Comparison of ENCODE assay signal across 1 cellular context in genomic region chr11:72239849-72240460, GRCh38.
TF ChIP-seq lines count a peak whose summit lies in the region.

No MANE protein-coding gene starts in this region.

TF ChIP-seq in WTC11, 78 proteins besides CTCF, POLR2A, EP300 and RAD21 (continued from another document and continues in another):
- TF ChIP-seq STAT6 (CRISPR knock-in tag; conservative IDR thresholded peaks at IDR 0.05; ENCODE audit: low read depth), result no peak
- TF ChIP-seq, protein P1, sequence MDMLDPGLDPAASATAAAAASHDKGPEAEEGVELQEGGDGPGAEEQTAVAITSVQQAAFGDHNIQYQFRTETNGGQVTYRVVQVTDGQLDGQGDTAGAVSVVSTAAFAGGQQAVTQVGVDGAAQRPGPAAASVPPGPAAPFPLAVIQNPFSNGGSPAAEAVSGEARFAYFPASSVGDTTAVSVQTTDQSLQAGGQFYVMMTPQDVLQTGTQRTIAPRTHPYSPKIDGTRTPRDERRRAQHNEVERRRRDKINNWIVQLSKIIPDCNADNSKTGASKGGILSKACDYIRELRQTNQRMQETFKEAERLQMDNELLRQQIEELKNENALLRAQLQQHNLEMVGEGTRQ (CRISPR knock-in tag; IDR thresholded peaks at IDR 0.05), result no peak
- TF ChIP-seq NR3C1 (CRISPR knock-in tag; conservative IDR thresholded peaks at IDR 0.05; ENCODE audit: low read depth), result no peak
- TF ChIP-seq TP53 (CRISPR knock-in tag; IDR thresholded peaks at IDR 0.05), result no peak
- TF ChIP-seq, protein P2, sequence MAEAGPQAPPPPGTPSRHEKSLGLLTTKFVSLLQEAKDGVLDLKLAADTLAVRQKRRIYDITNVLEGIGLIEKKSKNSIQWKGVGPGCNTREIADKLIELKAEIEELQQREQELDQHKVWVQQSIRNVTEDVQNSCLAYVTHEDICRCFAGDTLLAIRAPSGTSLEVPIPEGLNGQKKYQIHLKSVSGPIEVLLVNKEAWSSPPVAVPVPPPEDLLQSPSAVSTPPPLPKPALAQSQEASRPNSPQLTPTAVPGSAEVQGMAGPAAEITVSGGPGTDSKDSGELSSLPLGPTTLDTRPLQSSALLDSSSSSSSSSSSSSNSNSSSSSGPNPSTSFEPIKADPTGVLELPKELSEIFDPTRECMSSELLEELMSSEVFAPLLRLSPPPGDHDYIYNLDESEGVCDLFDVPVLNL (CRISPR knock-in tag; IDR thresholded peaks at IDR 0.05; ENCODE audit: borderline replicate concordance, low read depth), result no peak
- TF ChIP-seq ZNF317 (CRISPR knock-in tag; IDR thresholded peaks at IDR 0.05; ENCODE audit: borderline replicate concordance, low read depth), result no peak
- no peak for TF ChIP-seq CDX4 (CRISPR knock-in tag; IDR thresholded peaks at IDR 0.05; ENCODE audit: borderline replicate concordance)
- TF ChIP-seq SMAD4 (CRISPR knock-in tag; IDR thresholded peaks at IDR 0.05), result no peak
- TF ChIP-seq ZNF512 (CRISPR knock-in tag; IDR thresholded peaks at IDR 0.05; ENCODE audit: borderline replicate concordance), result no peak
- peak; percentile 58; the same call in 1 of the 2 replicates for TF ChIP-seq ARID4B (CRISPR knock-in tag; IDR thresholded peaks at IDR 0.05; ENCODE audit: borderline replicate concordance)
- 0 out of 2 replicates have a peak, but pooled peaks have one; percentile 23 for TF ChIP-seq SMAD3 (CRISPR knock-in tag; IDR thresholded peaks at IDR 0.05; ENCODE audit: borderline replicate concordance)
- TF ChIP-seq GTF2I (CRISPR knock-in tag; conservative IDR thresholded peaks at IDR 0.05), result no peak
- TF ChIP-seq, protein P3, sequence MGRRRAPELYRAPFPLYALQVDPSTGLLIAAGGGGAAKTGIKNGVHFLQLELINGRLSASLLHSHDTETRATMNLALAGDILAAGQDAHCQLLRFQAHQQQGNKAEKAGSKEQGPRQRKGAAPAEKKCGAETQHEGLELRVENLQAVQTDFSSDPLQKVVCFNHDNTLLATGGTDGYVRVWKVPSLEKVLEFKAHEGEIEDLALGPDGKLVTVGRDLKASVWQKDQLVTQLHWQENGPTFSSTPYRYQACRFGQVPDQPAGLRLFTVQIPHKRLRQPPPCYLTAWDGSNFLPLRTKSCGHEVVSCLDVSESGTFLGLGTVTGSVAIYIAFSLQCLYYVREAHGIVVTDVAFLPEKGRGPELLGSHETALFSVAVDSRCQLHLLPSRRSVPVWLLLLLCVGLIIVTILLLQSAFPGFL (CRISPR knock-in tag; IDR thresholded peaks at IDR 0.05; ENCODE audit: borderline replicate concordance), result no peak
- TF ChIP-seq OVOL2 (CRISPR knock-in tag; IDR thresholded peaks at IDR 0.05; ENCODE audit: borderline replicate concordance), result no peak
- TF ChIP-seq ZBTB43 (CRISPR knock-in tag; IDR thresholded peaks at IDR 0.05), result no peak
- no peak for TF ChIP-seq CBFB (CRISPR knock-in tag; IDR thresholded peaks at IDR 0.05; ENCODE audit: low read depth)
- no peak for TF ChIP-seq AR (CRISPR knock-in tag; IDR thresholded peaks at IDR 0.05)
- no peak for TF ChIP-seq PRRX2 (CRISPR knock-in tag; IDR thresholded peaks at IDR 0.05)
- TF ChIP-seq, protein P4, sequence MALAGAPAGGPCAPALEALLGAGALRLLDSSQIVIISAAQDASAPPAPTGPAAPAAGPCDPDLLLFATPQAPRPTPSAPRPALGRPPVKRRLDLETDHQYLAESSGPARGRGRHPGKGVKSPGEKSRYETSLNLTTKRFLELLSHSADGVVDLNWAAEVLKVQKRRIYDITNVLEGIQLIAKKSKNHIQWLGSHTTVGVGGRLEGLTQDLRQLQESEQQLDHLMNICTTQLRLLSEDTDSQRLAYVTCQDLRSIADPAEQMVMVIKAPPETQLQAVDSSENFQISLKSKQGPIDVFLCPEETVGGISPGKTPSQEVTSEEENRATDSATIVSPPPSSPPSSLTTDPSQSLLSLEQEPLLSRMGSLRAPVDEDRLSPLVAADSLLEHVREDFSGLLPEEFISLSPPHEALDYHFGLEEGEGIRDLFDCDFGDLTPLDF (CRISPR knock-in tag; IDR thresholded peaks at IDR 0.05), result no peak
- TF ChIP-seq ZMAT4 (CRISPR knock-in tag; IDR thresholded peaks at IDR 0.05), result peak; percentile 12; the same call in 1 of the 2 replicates
- no peak for TF ChIP-seq NFYB (CRISPR knock-in tag; conservative IDR thresholded peaks at IDR 0.05; ENCODE audit: low read depth)
- TF ChIP-seq IRF1 (CRISPR knock-in tag; IDR thresholded peaks at IDR 0.05), result no peak
- TF ChIP-seq, protein P5, sequence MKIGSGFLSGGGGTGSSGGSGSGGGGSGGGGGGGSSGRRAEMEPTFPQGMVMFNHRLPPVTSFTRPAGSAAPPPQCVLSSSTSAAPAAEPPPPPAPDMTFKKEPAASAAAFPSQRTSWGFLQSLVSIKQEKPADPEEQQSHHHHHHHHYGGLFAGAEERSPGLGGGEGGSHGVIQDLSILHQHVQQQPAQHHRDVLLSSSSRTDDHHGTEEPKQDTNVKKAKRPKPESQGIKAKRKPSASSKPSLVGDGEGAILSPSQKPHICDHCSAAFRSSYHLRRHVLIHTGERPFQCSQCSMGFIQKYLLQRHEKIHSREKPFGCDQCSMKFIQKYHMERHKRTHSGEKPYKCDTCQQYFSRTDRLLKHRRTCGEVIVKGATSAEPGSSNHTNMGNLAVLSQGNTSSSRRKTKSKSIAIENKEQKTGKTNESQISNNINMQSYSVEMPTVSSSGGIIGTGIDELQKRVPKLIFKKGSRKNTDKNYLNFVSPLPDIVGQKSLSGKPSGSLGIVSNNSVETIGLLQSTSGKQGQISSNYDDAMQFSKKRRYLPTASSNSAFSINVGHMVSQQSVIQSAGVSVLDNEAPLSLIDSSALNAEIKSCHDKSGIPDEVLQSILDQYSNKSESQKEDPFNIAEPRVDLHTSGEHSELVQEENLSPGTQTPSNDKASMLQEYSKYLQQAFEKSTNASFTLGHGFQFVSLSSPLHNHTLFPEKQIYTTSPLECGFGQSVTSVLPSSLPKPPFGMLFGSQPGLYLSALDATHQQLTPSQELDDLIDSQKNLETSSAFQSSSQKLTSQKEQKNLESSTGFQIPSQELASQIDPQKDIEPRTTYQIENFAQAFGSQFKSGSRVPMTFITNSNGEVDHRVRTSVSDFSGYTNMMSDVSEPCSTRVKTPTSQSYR (CRISPR knock-in tag; IDR thresholded peaks at IDR 0.05), result no peak
- TF ChIP-seq ZNF671 (CRISPR knock-in tag; IDR thresholded peaks at IDR 0.05), result peak; percentile 69
- no peak for TF ChIP-seq ZNF263 (CRISPR knock-in tag; IDR thresholded peaks at IDR 0.05; ENCODE audit: low read depth)
- TF ChIP-seq RORB (CRISPR knock-in tag; IDR thresholded peaks at IDR 0.05), result no peak
